In genomic region chr2:32865399-32866068, GRCh38 we compare ENCODE assay signal across 10 cellular contexts.
DNase-seq lines count a peak whose midpoint lies in the region; ATAC-seq and TF ChIP-seq lines count a peak whose summit lies in the region.
"Had no signal": no experiment of that assay in that cellular context is flagged by ENCODE, and none has a peak within 500 bp of the region (broad histone marks: within the 10 kb centered on the region; RNA-seq: fewer than 3 reads in every experiment).

No MANE protein-coding gene starts in this region.

- H3K79me2 ChIP-seq in ACC112 (ENCODE audit: control insufficient read depth, insufficient read depth, low read length, unreplicated experiment), result no peaks in the 10 kb centered on the region

- H3K27me3 ChIP-seq in ACC112 (ENCODE audit: insufficient read depth, low read length), result 0 out of 2 replicates have a peak, but pooled peaks cover 6% of the 10 kb centered on the region
- H3K27me3 ChIP-seq: testis had no signal

- peaks cover 26% of the 10 kb centered on the region for H3K4me1 ChIP-seq in ACC112 (ENCODE audit: control insufficient read depth, insufficient read depth, low read length, unreplicated experiment)
- H3K4me1 ChIP-seq: testis had no signal

- ATAC-seq in GM19463 (IDR thresholded peaks at IDR 0.05; ENCODE audit: unreplicated experiment) (peak; percentile 68), SK-N-SH treated with all-trans-retinoic acid at 6 μM for 48 hours (peak; percentile 70), HG03045 (IDR thresholded peaks at IDR 0.05; ENCODE audit: unreplicated experiment) (no peak)

- no peak overlapping the region for H2AFZ ChIP-seq in ACC112 (ENCODE audit: low read length, unreplicated experiment)

- no peaks in the 10 kb centered on the region for H3K36me3 ChIP-seq in ACC112 (ENCODE audit: insufficient read depth, low read length)

- H3K27ac ChIP-seq in ACC112 (ENCODE audit: low read depth, low read length), result peak overlapping the region; percentile 63

- DNase-seq in fibroblast of the conjunctiva (ENCODE audit: low read depth) (peak; percentile 94), NCI-H1436 treated with DMSO at 0.1 percent for 48 hours (lab: John Stamatoyannopoulos, UW) (no peak), NCI-H187 (lab: John Stamatoyannopoulos, UW) (no peak)
- DNase-seq in activated CD4-positive, CD25-positive, alpha-beta regulatory T cell treated with anti-CD3 and anti-CD28 coated beads, Interleukin-2, amount 50 U/mL, for 72 hours, result no peak
- DNase-seq: NCI-H146, testis had no signal

- H3K4me3 ChIP-seq in ACC112 (ENCODE audit: low read depth, low read length), result peak overlapping the region; percentile 17; the same call in 1 of the 2 replicates
- H3K4me3 ChIP-seq: testis had no signal

TF ChIP-seq in SK-N-SH treated with all-trans-retinoic acid at 6 μM for 48 hours, 23 proteins besides CTCF, POLR2A, EP300 and RAD21:
- no peak for TF ChIP-seq ZFP30 (CRISPR knock-in tag; IDR thresholded peaks at IDR 0.05)
- peak; percentile 56 for TF ChIP-seq ISL1 (CRISPR knock-in tag; IDR thresholded peaks at IDR 0.05)
